ENCODE assay signal across 16 cellular contexts in the genomic region with DNA sequence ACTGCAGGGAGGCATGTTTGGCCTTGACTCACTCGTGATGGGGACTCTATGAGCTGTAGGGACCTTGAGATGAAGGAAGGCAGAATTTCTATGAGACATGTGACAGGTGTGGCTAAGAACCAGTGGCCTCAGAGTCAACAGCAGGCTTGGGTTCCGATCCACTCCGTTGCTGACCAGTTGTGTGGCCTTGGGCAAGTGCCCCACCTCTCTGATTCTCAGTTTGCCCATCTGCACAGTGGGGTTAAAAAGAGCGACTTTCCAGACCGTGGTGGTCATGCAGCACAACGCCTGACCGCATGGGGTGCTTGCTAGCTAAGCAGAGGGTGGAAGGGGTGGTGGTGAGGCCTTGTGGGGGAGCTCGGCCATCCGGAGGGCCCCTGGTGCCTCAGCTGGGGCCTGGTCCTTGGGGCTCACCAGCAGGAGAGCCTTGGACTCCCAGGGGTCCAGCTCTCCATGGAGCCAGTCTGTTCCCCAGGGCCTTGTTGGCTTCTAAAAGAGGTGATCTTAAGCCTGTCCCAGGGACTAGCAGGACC. TPM values are rescaled to one million over a fixed set of nuclear protein-coding genes. Genes with fewer than 3 reads are reported as not detected.
DNase-seq lines count a peak whose midpoint lies in the region; ATAC-seq, FAIRE-seq and TF ChIP-seq lines count a peak whose summit lies in the region.
"Had no signal": no experiment of that assay in that cellular context is flagged by ENCODE, and none has a peak within 500 bp of the region (broad histone marks: within the 10 kb centered on the region; RNA-seq: fewer than 3 reads in every experiment).

No MANE protein-coding gene starts in this region.

- ATAC-seq in K562 = peak; percentile 52

- CTCF ChIA-PET in K562 (lab: Yijun Ruan, JAX; ENCODE audit: low intra/inter-chr PET ratio) = no interaction called here
- CTCF ChIA-PET in activated naive CD4-positive, alpha-beta T cell treated with anti-CD3 and anti-CD28 coated beads for 36 hours (lab: Charles Lee) = no interaction called here

- H3K4me3 ChIP-seq in K562 (no peak overlapping the region), spleen (no peak overlapping the region)

- no peaks in the 10 kb centered on the region for H3K9me3 Mint-ChIP-seq in mesothelial cell of epicardium
- no peaks in the 10 kb centered on the region for H3K9me3 Mint-ChIP-seq in activated naive CD4-positive, alpha-beta T cell treated with anti-CD3 and anti-CD28 coated beads for 36 hours
- H3K9me3 Mint-ChIP-seq: CD8-positive, alpha-beta memory T cell had no signal

- TF ChIP-seq EP300 in K562 (IDR thresholded peaks at IDR 0.05; ENCODE audit: low read length) = no peak

- no peaks in the 10 kb centered on the region for H4K20me1 ChIP-seq in K562 (replicated peaks; ENCODE audit: control insufficient read depth, insufficient read depth, low read length)

- no peaks in the 10 kb centered on the region for H3K36me3 Mint-ChIP-seq in mesothelial cell of epicardium
- H3K36me3 Mint-ChIP-seq in activated naive CD4-positive, alpha-beta T cell treated with anti-CD3 and anti-CD28 coated beads for 36 hours (ENCODE audit: low read depth) = no peaks in the 10 kb centered on the region
- H3K36me3 Mint-ChIP-seq: CD14-positive monocyte; CD8-positive, alpha-beta memory T cell had no signal

- intact Hi-C loops in K562 (cut with micrococcal nuclease) (no loop called here), spleen (cut with DNase I; ENCODE audit: low total_unique reads) (no loop called here)
- intact Hi-C loops in activated naive CD4-positive, alpha-beta T cell treated with anti-CD3 and anti-CD28 coated beads for 36 hours (cut with micrococcal nuclease) = no loop called here

- POLR2A ChIA-PET in K562 (lab: Yijun Ruan, JAX) = interaction anchor here (0.6 to 1.2 kb wide), 3 partner anchors 16 to 968 kb away, joined by 3 to 4 read pairs (median 4); no protein-coding TSS in a partner anchor

- H3K27me3 Mint-ChIP-seq in mesothelial cell of epicardium (ENCODE audit: low read depth) = no peaks in the 10 kb centered on the region
- H3K27me3 Mint-ChIP-seq in activated naive CD4-positive, alpha-beta T cell treated with anti-CD3 and anti-CD28 coated beads for 36 hours (ENCODE audit: low read depth) = no peaks in the 10 kb centered on the region
- H3K27me3 Mint-ChIP-seq: CD8-positive, alpha-beta memory T cell had no signal

- no TSS peak for BruUV-seq in K562 (replicated peaks; lab: Mats Ljungman, UMichigan)

- in situ Hi-C loops in K562 (cut with MboI) = no loop called here

- TF ChIP-seq RAD21 in K562 (CRISPR knock-in tag; conservative IDR thresholded peaks at IDR 0.05 in 1 of 2, IDR thresholded peaks at IDR 0.05 in 1 of 2) = no peak

- 0 out of 4 replicates have a peak overlapping the region, but pooled peaks of 1 of the 2 experiments have one; percentile 2 for H3K9ac ChIP-seq in K562 (ENCODE audit: insufficient read depth in 1 of 2, low read depth in 2 of 2, low read length in 2 of 2)

- TF ChIP-seq CTCF in K562 (IDR thresholded peaks at IDR 0.05 in 2 of 3, conservative IDR thresholded peaks at IDR 0.05 in 1 of 3; ENCODE audit: insufficient read depth in 2 of 3, low read depth in 1 of 3, low read length in 3 of 3) = no peak
- no peak for TF ChIP-seq CTCF in mesothelial cell of epicardium (IDR thresholded peaks at IDR 0.05; ENCODE audit: unreplicated experiment)
- TF ChIP-seq CTCF in spleen (IDR thresholded peaks at IDR 0.05 in 8 of 11, conservative IDR thresholded peaks at IDR 0.05 in 3 of 11) = no peak

- no peak overlapping the region for H2AFZ ChIP-seq in K562 (ENCODE audit: low read depth, low read length)

- H3K27me3 ChIP-seq in K562 (ENCODE audit: control insufficient read depth in 2 of 2, insufficient read depth in 2 of 2, low read length in 2 of 2) = no peaks in the 10 kb centered on the region
- H3K27me3 ChIP-seq in spleen (replicated peaks in 1 of 7) = peaks cover 0 to 5% (median 0%) of the 10 kb centered on the region in 7 donors
- H3K27me3 ChIP-seq: BE2C had no signal

- H3K36me3 ChIP-seq in K562 (ENCODE audit: control insufficient read depth, insufficient read depth, low read length) = no peaks in the 10 kb centered on the region
- H3K36me3 ChIP-seq in spleen = peaks cover 0 to 27% (median 0%) of the 10 kb centered on the region in 6 donors
- H3K36me3 ChIP-seq: BE2C had no signal

- H3K9me3 ChIP-seq in K562 (replicated peaks; ENCODE audit: control insufficient read depth, insufficient read depth, low read depth, low read length) (no peaks in the 10 kb centered on the region), spleen (no peaks in the 10 kb centered on the region)
- H3K9me3 ChIP-seq: BE2C, Caco-2 had no signal

- peak overlapping the region; percentile 62 for H3K27ac Mint-ChIP-seq in mesothelial cell of epicardium
- H3K27ac Mint-ChIP-seq in activated naive CD4-positive, alpha-beta T cell treated with anti-CD3 and anti-CD28 coated beads for 36 hours = no peak overlapping the region
- H3K27ac Mint-ChIP-seq: CD8-positive, alpha-beta memory T cell had no signal

- H3K9me1 ChIP-seq in K562 (ENCODE audit: control insufficient read depth, insufficient read depth, low read length) = no peaks in the 10 kb centered on the region

- no peak overlapping the region for H3K4me2 ChIP-seq in K562 (ENCODE audit: insufficient read depth, low read length)

- 29% methylated on average over 8 of the region's 9 CpGs for WGBS in K562 (ENCODE audit: insufficient coverage, low coverage, missing lambda C conversion rate)
- WGBS in spleen, 5 donors = 83 to 91% (median 87%) methylated on average over 5 to 9 of the region's 9 CpGs

- H3K4me1 Mint-ChIP-seq in mesothelial cell of epicardium = no peaks in the 10 kb centered on the region
- H3K4me1 Mint-ChIP-seq in activated naive CD4-positive, alpha-beta T cell treated with anti-CD3 and anti-CD28 coated beads for 36 hours (ENCODE audit: low read depth) = peaks cover 2% of the 10 kb centered on the region
- H3K4me1 Mint-ChIP-seq: CD14-positive monocyte; CD8-positive, alpha-beta memory T cell had no signal

- H3K27ac ChIP-seq in K562 (ENCODE audit: extremely low read depth, low read depth, low read length) = no peak overlapping the region
- H3K27ac ChIP-seq in spleen = no peak overlapping the region

- H3K4me1 ChIP-seq in K562 (replicated peaks in 1 of 2; ENCODE audit: control insufficient read depth in 2 of 2, insufficient read depth in 2 of 2, low read length in 2 of 2) = peaks cover 0 to 23% of the 10 kb centered on the region in 2 experiments; a peak in 2 of 5 replicates
- H3K4me1 ChIP-seq in spleen = no peaks in the 10 kb centered on the region
- H3K4me1 ChIP-seq: BE2C, Caco-2 had no signal

- no peaks in the 10 kb centered on the region for H3K79me2 ChIP-seq in K562 (ENCODE audit: control insufficient read depth, insufficient read depth, low read length)

- no peak for TF ChIP-seq POLR2A in K562 (conservative IDR thresholded peaks at IDR 0.05)
- no peak for TF ChIP-seq POLR2A in spleen (IDR thresholded peaks at IDR 0.05)

- FAIRE-seq in HTR-8/SVneo (lab: Jason Lieb, UNC) (peak; percentile 40), K562 (lab: Jason Lieb, UNC) (no peak)
- FAIRE-seq: A204.1, GM19239 had no signal

- DNase-seq in HTR-8/SVneo (ENCODE audit: insufficient read length, low spot score) (no peak), K562 (ENCODE audit: extremely low read depth in 1 of 4, low spot score in 3 of 4) (no peak), mesothelial cell of epicardium (ENCODE audit: low spot score in 2 of 2, unreplicated experiment in 2 of 2) (no peak), spleen (peak; percentile 59), medulla oblongata (ENCODE audit: extremely low spot score) (no peak), T-helper 2 cell (no peak)
- no peak for DNase-seq in activated naive CD4-positive, alpha-beta T cell treated with anti-CD3 and anti-CD28 coated beads for 36 hours
- DNase-seq: BE2C; Caco-2; CD8-positive, alpha-beta memory T cell; DND-41; HCEC 1CT had no signal

- H3K4me3 Mint-ChIP-seq in mesothelial cell of epicardium = no peak overlapping the region
- H3K4me3 Mint-ChIP-seq in activated naive CD4-positive, alpha-beta T cell treated with anti-CD3 and anti-CD28 coated beads for 36 hours = no peak overlapping the region
- H3K4me3 Mint-ChIP-seq: CD14-positive monocyte; CD8-positive, alpha-beta memory T cell had no signal

TF ChIP-seq in K562, 482 proteins besides CTCF, POLR2A, EP300 and RAD21 (continues in another document):
- peak; percentile 63 for TF ChIP-seq RBM25 (IDR thresholded peaks at IDR 0.05; ENCODE audit: low read depth, low read length, severe bottlenecking)
- TF ChIP-seq RCOR1 (IDR thresholded peaks at IDR 0.05; ENCODE audit: borderline replicate concordance in 1 of 2, low read depth in 2 of 2, low read length in 2 of 2) = no peak

RNA-seq across cellular contexts. Expression of a gene that starts 18.5 kb away (rescaled TPM):
- total RNA-seq in K562 (2011; cell fraction: chromatin; rRNA removed; ENCODE audit: low replicate concordance) = 34.7 and 36.1 TPM in 2 replicates
- 21.0 and 22.8 TPM in 2 replicates for total RNA-seq in K562 (2011; cell fraction: nucleolus; rRNA removed)
- total RNA-seq in K562 (2011; cell fraction: nucleoplasm; rRNA removed) = 23.0 and 23.8 TPM in 2 replicates
- total RNA-seq in K562 (2014; rRNA removed) = 1.3 and 1.7 TPM in 2 replicates
- total RNA-seq in K562 (2014; rRNA removed; fragmentation: Illumina TruSeq; extraction: Trizol) = 1.2 and 1.4 TPM in 2 replicates
- total RNA-seq in K562 (2015; rRNA removed; fragmentation: Illumina TruSeq; extraction: Trizol) = 1.2 TPM in 2 replicates
- 2.2 and 2.9 TPM in 2 replicates for total RNA-seq in K562 (2021)
- 2.9 and 4.2 TPM in 2 replicates for polyA plus RNA-seq in K562 (2011; rRNA removed)
- 1.4 and 2.2 TPM in 2 replicates for polyA plus RNA-seq in K562 (2011; cell fraction: cytosol; rRNA removed)
- polyA plus RNA-seq in K562 (2011; cell fraction: nucleus; rRNA removed) = 20.9 and 24.5 TPM in 2 replicates
- polyA plus RNA-seq in K562 (2012) = 2.8 and 5.5 TPM in 2 replicates
- 1.7 and 2.2 TPM in 2 replicates for polyA plus RNA-seq in K562 (2014; fragmentation: Illumina TruSeq; extraction: Trizol)
- polyA plus RNA-seq in K562 (2014; fragmentation: Nextera tagmentation; extraction: Ambion mirVana) = under 1 TPM; 0.43 to 0.56 TPM
- 3.5 and 5.5 TPM in 2 replicates for polyA plus RNA-seq in K562 (2014; rRNA removed)
- polyA minus RNA-seq in K562 (2011; rRNA and poly(A)+ RNA removed) = 0.95 and 1.7 TPM in 2 replicates
- 0.55 and 1.8 TPM in 2 replicates for polyA minus RNA-seq in K562 (2011; cell fraction: cytosol; rRNA and poly(A)+ RNA removed)
- 6.7 and 8.3 TPM in 2 replicates for polyA minus RNA-seq in K562 (2011; cell fraction: nucleus; rRNA and poly(A)+ RNA removed)
- total RNA-seq in mesothelial cell of epicardium = 10.6 to 10.9 TPM (median 10.6 TPM) in 3 replicates
- 10 to 100 TPM; 25.7 to 57.2 (median 49.3) TPM for total RNA-seq in spleen
- polyA plus RNA-seq in spleen = 10 to 100 TPM; 20.3 to 24.4 (median 21.7) TPM
- 1 to 10 TPM; 1.0 TPM for total RNA-seq in activated naive CD4-positive, alpha-beta T cell treated with anti-CD3 and anti-CD28 coated beads for 36 hours
- total RNA-seq: H4 had no signal
